ENCODE assay signal across 8 cellular contexts in genomic region chr20:17612975-17613327, GRCh38. TPM values are rescaled to one million over a fixed set of nuclear protein-coding genes. Genes with fewer than 3 reads are reported as not detected.
DNase-seq lines count a peak whose midpoint lies in the region; ATAC-seq and TF ChIP-seq lines count a peak whose summit lies in the region.
"Had no signal": no experiment of that assay in that cellular context is flagged by ENCODE, and none has a peak within 500 bp of the region (broad histone marks: within the 10 kb centered on the region; RNA-seq: fewer than 3 reads in every experiment).

No MANE protein-coding gene starts in this region.

- TF ChIP-seq POLR2A in Peyer's patch (IDR thresholded peaks at IDR 0.05), result no peak

- H3K27ac Mint-ChIP-seq in endodermal cell, result peak overlapping the region; percentile 91

- intact Hi-C loops in posterior vena cava (cut with DNase I), result loop anchor here in 1 of 2 donors (5.0 kb wide), 1 partner anchor 41 kb away; the partner anchor contains the start of gene DSTN

- H3K4me1 ChIP-seq in Peyer's patch (peaks cover 0 to 52% (median 0%) of the 10 kb centered on the region in 4 donors), endodermal cell (ENCODE audit: control insufficient read depth, insufficient read depth, low read length) (no peaks in the 10 kb centered on the region)

- TF ChIP-seq CTCF in Peyer's patch (IDR thresholded peaks at IDR 0.05), result no peak
- no peak for TF ChIP-seq CTCF in endodermal cell (conservative IDR thresholded peaks at IDR 0.05)

- H3K4me3 ChIP-seq in Peyer's patch, result no peak overlapping the region
- H3K4me3 ChIP-seq in endodermal cell (ENCODE audit: low read length), result no peak overlapping the region

- H3K27ac ChIP-seq in Peyer's patch, result peak overlapping the region in 3 of 4 donors; percentile 65 to 71 (median 70)
- no peak overlapping the region for H3K27ac ChIP-seq in endodermal cell (ENCODE audit: low read depth, low read length)

- no peaks in the 10 kb centered on the region for H3K27me3 ChIP-seq in Peyer's patch
- no peaks in the 10 kb centered on the region for H3K27me3 ChIP-seq in endodermal cell (ENCODE audit: control insufficient read depth, insufficient read depth, low read length, poor library complexity, severe bottlenecking)

- peak; percentile 15 for DNase-seq in GM03348 (ENCODE audit: low spot score)
- DNase-seq in Peyer's patch, result peak in 2 of 3 donors; percentile 41 to 48
- no peak for DNase-seq in endodermal cell
- peak; percentile 73 for DNase-seq in posterior vena cava (ENCODE audit: low spot score)
- DNase-seq in DMS153 treated with DMSO at 0.1 percent for 48 hours (lab: John Stamatoyannopoulos, UW; ENCODE audit: unreplicated experiment), result no peak
- DNase-seq in pons (ENCODE audit: low spot score), result no peak
- DNase-seq: NCI-H1048 had no signal

- no peaks in the 10 kb centered on the region for H3K9me3 ChIP-seq in Peyer's patch
- H3K9me3 ChIP-seq in endodermal cell (ENCODE audit: control insufficient read depth, low read length), result no peaks in the 10 kb centered on the region

- H3K36me3 ChIP-seq in Peyer's patch (peaks cover 0 to 33% (median 0%) of the 10 kb centered on the region in 3 donors), endodermal cell (ENCODE audit: control insufficient read depth, insufficient read depth, low read length) (peaks cover 37% of the 10 kb centered on the region)

- H3K36me3 Mint-ChIP-seq in endodermal cell (ENCODE audit: low read depth), result peaks cover 17% of the 10 kb centered on the region

- no peaks in the 10 kb centered on the region for H3K27me3 Mint-ChIP-seq in endodermal cell (ENCODE audit: insufficient read depth)

- H3K9ac ChIP-seq in endodermal cell (ENCODE audit: extremely low read depth, low read length, poor library complexity, severe bottlenecking), result no peak overlapping the region

- H3K4me1 Mint-ChIP-seq in endodermal cell, result peaks cover 3% of the 10 kb centered on the region

- no peaks in the 10 kb centered on the region for H3K9me3 Mint-ChIP-seq in endodermal cell

- H3K4me3 Mint-ChIP-seq in endodermal cell, result no peak overlapping the region

- ATAC-seq in GM21529 (IDR thresholded peaks at IDR 0.05; ENCODE audit: unreplicated experiment), result no peak

- WGBS in endodermal cell (ENCODE audit: insufficient coverage in 1 of 2, insufficient read length in 1 of 2), 2 experiments, result 85 to 90% methylated on average over 5 to 7 of the region's 7 CpGs

RNA-seq across cellular contexts. Expression of gene DSTN, which starts 43.1 kb away (rescaled TPM):
- total RNA-seq in Peyer's patch, result 100 to 1,000 TPM; 111 to 151 (median 117) TPM
- total RNA-seq in endodermal cell, result 100 to 1,000 TPM; 196 to 204 TPM
- polyA plus RNA-seq in endodermal cell (2013, experiment 1 of 2), result 192 TPM
- polyA plus RNA-seq in endodermal cell (2013, experiment 2 of 2), result 208 TPM
- total RNA-seq in posterior vena cava, result 1,000 to 10,000 TPM; 1,245 to 1,338 TPM

Comparison
In these comparisons a context has a peak if more than half of its experiments do, and no peak if none do; other contexts are left out.
1. DNase-seq: peak in GM03348 (single experiment), Peyer's patch (2 of 3) and posterior vena cava (single experiment); none in endodermal cell (single experiment), DMS153 treated with DMSO at 0.1 percent for 48 hours (single experiment) and pons (single experiment).
2. RNA of gene DSTN, which starts 43.1 kb away (total RNA-seq): 1,245 to 1,338 TPM in posterior vena cava; 196 to 204 TPM in endodermal cell and 111 to 151 TPM in Peyer's patch; every median in the first group is over 4 times any median in the second.